Comparison of ENCODE assay signal across 8 cellular contexts in genomic region chr4:158671665-158671914, GRCh38. TPM values are rescaled to one million over a fixed set of nuclear protein-coding genes. Genes with fewer than 3 reads are reported as not detected.
A peak's percentile ranks its signal among the peaks of the same experiment; 100 is the strongest.
DNase-seq lines count a peak whose midpoint lies in the region; TF ChIP-seq lines count a peak whose summit lies in the region.

Gene C4orf46 (minus strand): TSS chr4:158671887. CDS start chr4:158671801, 86 bp downstream.

- peak within 1 kb of the TSS; percentile 96 to 97 for H3K4me3 Mint-ChIP-seq in CD14-positive monocyte
- H3K4me3 Mint-ChIP-seq in nephron progenitor cell: peak within 1 kb of the TSS; percentile 98

- H3K4me3 ChIP-seq in ectodermal cell (ENCODE audit: insufficient read depth, low read depth, low read length): peak within 1 kb of the TSS; percentile 97

- peaks cover 28% of the 10 kb centered on the region for H3K4me1 Mint-ChIP-seq in CD14-positive monocyte
- peaks cover 39% of the 10 kb centered on the region for H3K4me1 Mint-ChIP-seq in nephron progenitor cell

- peaks cover 2 to 3% of the 10 kb centered on the region in 2 donors for H3K36me3 Mint-ChIP-seq in CD14-positive monocyte
- H3K36me3 Mint-ChIP-seq in nephron progenitor cell (ENCODE audit: low read depth): peaks cover 21% of the 10 kb centered on the region

- DNase-seq in CD14-positive monocyte (ENCODE audit: low spot score) (no peak), M059J (ENCODE audit: low read depth) (no peak), nephron progenitor cell (no peak), inferior parietal cortex (ENCODE audit: extremely low spot score) (no peak), ecto neural progenitor cell (ENCODE audit: low spot score) (no peak), NCI-H2029 (lab: John Stamatoyannopoulos, UW) (no peak)
- DNase-seq in stimulated activated CD4-positive, alpha-beta T cell treated with anti-CD3 and anti-CD28 coated beads, Interleukin-4, amount 100 ng/mL, for 4 hours: no peak

- peak within 1 kb of the TSS; percentile 92 to 99 (median 97) for H3K27ac Mint-ChIP-seq in CD14-positive monocyte
- H3K27ac Mint-ChIP-seq in nephron progenitor cell: peak within 1 kb of the TSS; percentile 99

- H3K27me3 Mint-ChIP-seq in CD14-positive monocyte (ENCODE audit: low read depth in 3 of 3) (no peaks in the 10 kb centered on the region), nephron progenitor cell (ENCODE audit: low read depth, poor library complexity) (no peaks in the 10 kb centered on the region)

- peak within 1 kb of the TSS; percentile 93 for H3K27ac ChIP-seq in ectodermal cell (ENCODE audit: insufficient read depth, low read depth, low read length, poor library complexity, severe bottlenecking)

- no peak for TF ChIP-seq CTCF in CD14-positive monocyte (IDR thresholded peaks at IDR 0.05)
- TF ChIP-seq CTCF in nephron progenitor cell (IDR thresholded peaks at IDR 0.05): no peak

- peaks cover 4% of the 10 kb centered on the region for H3K4me1 ChIP-seq in ectodermal cell (ENCODE audit: control insufficient read depth, insufficient read depth, low read length)

- no peaks in the 10 kb centered on the region for H3K9me3 ChIP-seq in ectodermal cell (ENCODE audit: control insufficient read depth, low read length)

- no peaks in the 10 kb centered on the region for H3K36me3 ChIP-seq in ectodermal cell (ENCODE audit: control insufficient read depth, insufficient read depth, low read length)

- no peaks in the 10 kb centered on the region for H3K9me3 Mint-ChIP-seq in CD14-positive monocyte
- H3K9me3 Mint-ChIP-seq in nephron progenitor cell: no peaks in the 10 kb centered on the region

- WGBS in ectodermal cell, 2 experiments: 0 to 1% methylated on average over 20 of the region's 20 CpGs

- intact Hi-C loops in CD14-positive monocyte (cut with micrococcal nuclease): loop anchor here (5.0 to 10.0 kb wide), 2 partner anchors 46 to 53 kb away; partner anchors contain the start of gene PPID (in 1 of the 2)

- no peaks in the 10 kb centered on the region for H3K27me3 ChIP-seq in ectodermal cell (ENCODE audit: control insufficient read depth, insufficient read depth, low read length, poor library complexity, severe bottlenecking)

RNA-seq across cellular contexts. Expression of gene C4orf46, which starts in this region (rescaled TPM):
- 1 to 10 TPM; 5.4 to 7.6 TPM for polyA plus RNA-seq in CD14-positive monocyte
- 20.9 and 34.6 TPM in 2 replicates for total RNA-seq in M059J (2014; rRNA removed; shearing (Covaris generic))
- polyA plus RNA-seq in ectodermal cell (2013, experiment 1 of 4): 44.8 TPM
- polyA plus RNA-seq in ectodermal cell (2013, experiment 2 of 4): 52.0 TPM
- polyA plus RNA-seq in ectodermal cell (2013, experiment 3 of 4): 41.2 TPM
- polyA plus RNA-seq in ectodermal cell (2013, experiment 4 of 4): 40.3 TPM
